ENCODE assay signal across 10 cellular contexts in the genomic region with DNA sequence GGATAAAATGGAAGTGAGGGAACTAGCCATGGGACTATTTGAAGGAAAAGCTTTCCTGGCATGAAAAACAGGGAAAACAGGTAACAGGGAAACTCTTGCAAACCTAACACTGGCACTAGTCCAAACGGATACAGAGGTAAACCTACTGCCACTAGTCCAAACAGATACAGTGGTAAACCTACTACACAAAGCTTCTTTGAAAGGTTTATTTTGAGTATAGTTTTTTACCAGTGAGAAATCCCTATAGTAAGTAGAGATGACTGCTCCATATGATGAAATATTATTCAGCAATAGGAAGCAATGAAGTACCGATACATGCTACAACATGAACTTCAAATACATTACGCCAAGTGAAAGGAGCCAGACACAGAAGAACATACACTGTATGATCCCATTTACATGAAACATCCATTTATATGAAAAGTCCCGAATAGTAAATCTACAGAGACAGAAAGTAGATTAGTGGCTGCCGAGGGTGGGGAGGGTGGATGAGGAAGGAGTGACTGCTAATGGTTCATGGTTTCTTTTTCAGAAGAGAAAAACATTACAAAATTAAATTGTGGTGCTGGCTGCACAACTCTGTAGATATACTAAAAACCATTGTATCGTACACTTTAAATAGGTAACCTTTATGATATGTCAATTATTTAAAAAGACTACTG. TPM values are rescaled to one million over a fixed set of nuclear protein-coding genes. Genes with fewer than 3 reads are reported as not detected.
DNase-seq lines count a peak whose midpoint lies in the region; ATAC-seq and TF ChIP-seq lines count a peak whose summit lies in the region.
"Had no signal": no experiment of that assay in that cellular context is flagged by ENCODE, and none has a peak within 500 bp of the region (broad histone marks: within the 10 kb centered on the region; RNA-seq: fewer than 3 reads in every experiment).

No MANE protein-coding gene starts in this region.

- peaks cover 99% of the 10 kb centered on the region for H3K4me1 ChIP-seq in OCI-LY7 (ENCODE audit: insufficient read depth, low read length, poor library complexity, severe bottlenecking)
- peaks cover 0 to 2% of the 10 kb centered on the region in 2 donors for H3K4me1 ChIP-seq in esophagus (ENCODE audit: control insufficient read depth in 2 of 2, insufficient read depth in 2 of 2, low read length in 1 of 2)
- peaks cover 0 to 69% (median 45%) of the 10 kb centered on the region in 4 donors for H3K4me1 ChIP-seq in transverse colon

- POLR2A ChIA-PET in OCI-LY7 (lab: Charles Lee): interaction anchor here (1.2 to 2.2 kb wide), 3 partner anchors 16 to 132 kb away, joined by 3 to 12 read pairs (median 3); no protein-coding TSS in a partner anchor

- H3K9me3 Mint-ChIP-seq in activated T-cell treated with anti-CD3 and anti-CD28 coated beads, Interleukin-2, amount 50 U/mL, for 24 hours: no peaks in the 10 kb centered on the region
- H3K9me3 Mint-ChIP-seq: neural crest cell had no signal

- no peaks in the 10 kb centered on the region; the same call in 1 of the 2 replicates for H3K9me3 ChIP-seq in OCI-LY7 (ENCODE audit: low read length)
- H3K9me3 ChIP-seq in esophagus (ENCODE audit: control insufficient read depth in 2 of 2, insufficient read depth in 1 of 2, low read depth in 1 of 2, low read length in 1 of 2): no peaks in the 10 kb centered on the region
- H3K9me3 ChIP-seq in transverse colon: no peaks in the 10 kb centered on the region

- no peaks in the 10 kb centered on the region for H3K27me3 ChIP-seq in esophagus (ENCODE audit: control insufficient read depth in 1 of 2, insufficient read depth in 2 of 2, low read length in 2 of 2)
- no peaks in the 10 kb centered on the region for H3K27me3 ChIP-seq in transverse colon

- CTCF ChIA-PET in OCI-LY7 (lab: Charles Lee; ENCODE audit: unreplicated experiment): no interaction called here

- no peaks in the 10 kb centered on the region for H4K20me1 ChIP-seq in OCI-LY7 (ENCODE audit: insufficient read depth, low read length)

- DNase-seq in activated T-cell treated with anti-CD3 and anti-CD28 coated beads, Interleukin-2, amount 50 U/mL, for 24 hours: no peak
- DNase-seq in activated T-cell treated with anti-CD3 and anti-CD28 coated beads, Interleukin-2, amount 50 U/mL, for 1 hour: no peak
- DNase-seq in OCI-LY7 (ENCODE audit: low spot score): no peak
- DNase-seq in transverse colon: no peak
- no peak for DNase-seq in posterior cingulate gyrus
- DNase-seq: activated CD4-positive, alpha-beta T cell treated with anti-CD3 and anti-CD28 coated beads for 48 hours had no signal

- peaks cover 57% of the 10 kb centered on the region for H3K4me1 Mint-ChIP-seq in activated T-cell treated with anti-CD3 and anti-CD28 coated beads, Interleukin-2, amount 50 U/mL, for 24 hours (ENCODE audit: low read depth)
- H3K4me1 Mint-ChIP-seq: neural crest cell had no signal

- no peaks in the 10 kb centered on the region for H3K9me2 ChIP-seq in OCI-LY7 (ENCODE audit: insufficient read depth, low read length)

- peaks cover 90% of the 10 kb centered on the region for H3K79me2 ChIP-seq in OCI-LY7 (ENCODE audit: insufficient read depth, low read depth, low read length)

- TF ChIP-seq POLR2A in transverse colon (IDR thresholded peaks at IDR 0.05): no peak

- peak overlapping the region; percentile 89 for H3K4me2 ChIP-seq in OCI-LY7 (ENCODE audit: low read length)

- WGBS in esophagus, 2 donors: 42 to 46% methylated on average over 6 of the region's 6 CpGs
- WGBS in transverse colon (ENCODE audit: low coverage in 1 of 2), 2 donors: 33 to 35% methylated on average over 6 of the region's 6 CpGs

- TF ChIP-seq CTCF in OCI-LY7 (conservative IDR thresholded peaks at IDR 0.05; ENCODE audit: low read length) (no peak), transverse colon (IDR thresholded peaks at IDR 0.05) (no peak)

- no peak for ATAC-seq in HG03097 (IDR thresholded peaks at IDR 0.05; ENCODE audit: low FRiP score, unreplicated experiment)
- no peak for ATAC-seq in HG02840 (IDR thresholded peaks at IDR 0.05; ENCODE audit: low FRiP score, unreplicated experiment)

- no TSS peak for BruUV-seq in OCI-LY7 (replicated peaks; lab: Mats Ljungman, UMichigan)

- H3K27ac Mint-ChIP-seq in activated T-cell treated with anti-CD3 and anti-CD28 coated beads, Interleukin-2, amount 50 U/mL, for 24 hours: peak overlapping the region; percentile 47

- in situ Hi-C loops in transverse colon (cut with MboI; ENCODE audit: low pct_ligation_motif_present in 1 of 4, low pct_unique_long_range_greater_than_20kb in 1 of 4, low sequenced_read_pairs in 3 of 4): no loop called here

- intact Hi-C loops in OCI-LY7 (cut with micrococcal nuclease; ENCODE audit: unreplicated experiment) (loop anchor here (10.0 kb wide), 1 partner anchor 556 kb away; no protein-coding TSS in a partner anchor), transverse colon (cut with DNase I; ENCODE audit: low total_unique reads) (no loop called here), posterior cingulate gyrus (cut with DNase I) (no loop called here)

- H2AFZ ChIP-seq in OCI-LY7 (ENCODE audit: low read length): no peak overlapping the region

- no peak for TF ChIP-seq EP300 in transverse colon (IDR thresholded peaks at IDR 0.05; ENCODE audit: low read depth)

- H3K36me3 Mint-ChIP-seq in activated T-cell treated with anti-CD3 and anti-CD28 coated beads, Interleukin-2, amount 50 U/mL, for 24 hours (ENCODE audit: low read depth): peaks cover 52% of the 10 kb centered on the region

- H3K36me3 ChIP-seq in OCI-LY7 (ENCODE audit: insufficient read depth, low read length) (peaks cover 37% of the 10 kb centered on the region), esophagus (ENCODE audit: control insufficient read depth in 2 of 2, insufficient read depth in 2 of 2, low read length in 1 of 2) (no peaks in the 10 kb centered on the region), transverse colon (peaks cover 0 to 4% (median 0%) of the 10 kb centered on the region in 4 donors)

- H3K4me3 Mint-ChIP-seq in activated T-cell treated with anti-CD3 and anti-CD28 coated beads, Interleukin-2, amount 50 U/mL, for 24 hours: no peak overlapping the region
- H3K4me3 Mint-ChIP-seq: neural crest cell had no signal

- H3K4me3 ChIP-seq in OCI-LY7 (ENCODE audit: low read depth, low read length, poor library complexity, severe bottlenecking) (peak overlapping the region; percentile 43), esophagus (ENCODE audit: low read depth in 1 of 2, low read length in 2 of 2) (peak overlapping the region in 1 of 2 donors; percentile 22), transverse colon (peak overlapping the region in 1 of 4 donors; percentile 18)

- H3K27me3 Mint-ChIP-seq in activated T-cell treated with anti-CD3 and anti-CD28 coated beads, Interleukin-2, amount 50 U/mL, for 24 hours: no peaks in the 10 kb centered on the region

- peak overlapping the region; percentile 91 for H3K27ac ChIP-seq in OCI-LY7 (ENCODE audit: low read depth, low read length, poor library complexity, severe bottlenecking)
- H3K27ac ChIP-seq in esophagus (ENCODE audit: low read depth in 2 of 2, low read length in 1 of 2): peak overlapping the region; percentile 31 to 84
- peak overlapping the region; percentile 67 to 83 (median 80) for H3K27ac ChIP-seq in transverse colon

RNA-seq across cellular contexts. Expression of a gene that starts 25.5 kb away (rescaled TPM):
- 14.7 and 19.6 TPM in 2 replicates for total RNA-seq in OCI-LY7 (2014; rRNA removed; shearing (Covaris generic))
- total RNA-seq in OCI-LY7 (2022): 36.8 and 45.1 TPM in 2 replicates
- polyA plus RNA-seq in esophagus: 10 to 100 TPM; 14.1 to 16.3 TPM
- total RNA-seq in transverse colon: 10 to 100 TPM; 14.5 to 51.3 (median 35.8) TPM
